Comparison of ENCODE assay signal across 29 cellular contexts in genomic region chr2:51829477-51829876, GRCh38.
"Had no signal": no experiment of that assay in that cellular context is flagged by ENCODE, and none has a peak within 500 bp of the region (broad histone marks: within the 10 kb centered on the region; RNA-seq: fewer than 3 reads in every experiment).

No MANE protein-coding gene starts in this region.

- H3K27ac ChIP-seq: colonic mucosa, coronary artery, dorsolateral prefrontal cortex, epithelial cell of prostate, esophagus muscularis mucosa, esophagus squamous epithelium, foreskin keratinocyte, gastrocnemius medialis, gastroesophageal sphincter, heart left ventricle, heart right ventricle had no signal

- H3K36me3 ChIP-seq: colonic mucosa, esophagus muscularis mucosa, esophagus squamous epithelium, gastrocnemius medialis, gastroesophageal sphincter, heart left ventricle, heart right ventricle had no signal

- H3K4me1 ChIP-seq: colonic mucosa, esophagus muscularis mucosa, esophagus squamous epithelium, foreskin keratinocyte, gastrocnemius medialis, gastroesophageal sphincter, heart left ventricle, heart right ventricle had no signal

- H3K9me3 Mint-ChIP-seq: dendritic cell treated with granulocyte-macrophage colony-stimulating factor and Interleukin-4, amounts not matched to agents 40 ng/mL and 50 ng/mL, for 4 days; endodermal cell had no signal

- FAIRE-seq: colon, endometrium, endothelial cell of umbilical vein, frontal cortex had no signal

- H3K4me3 ChIP-seq: colonic mucosa, coronary artery, dorsolateral prefrontal cortex, esophagus muscularis mucosa, esophagus squamous epithelium, gastrocnemius medialis, gastroesophageal sphincter, heart left ventricle, heart right ventricle had no signal

- H3K27me3 ChIP-seq: colonic mucosa, dorsolateral prefrontal cortex, esophagus muscularis mucosa, esophagus squamous epithelium, foreskin keratinocyte, gastrocnemius medialis, gastroesophageal sphincter, heart left ventricle, heart right ventricle had no signal

- H3K27ac Mint-ChIP-seq: dendritic cell treated with granulocyte-macrophage colony-stimulating factor and Interleukin-4, amounts not matched to agents 40 ng/mL and 50 ng/mL, for 4 days; effector memory CD8-positive, alpha-beta T cell; endodermal cell had no signal

- H3K4me3 Mint-ChIP-seq: dendritic cell treated with granulocyte-macrophage colony-stimulating factor and Interleukin-4, amounts not matched to agents 40 ng/mL and 50 ng/mL, for 4 days; effector memory CD8-positive, alpha-beta T cell; endodermal cell had no signal

- H3K9me3 ChIP-seq: colonic mucosa, esophagus muscularis mucosa, esophagus squamous epithelium, gastrocnemius medialis, gastroesophageal sphincter, heart left ventricle, heart right ventricle had no signal

- ATAC-seq: effector memory CD8-positive, alpha-beta T cell; esophagus mucosa; foreskin keratinocyte; gastrocnemius medialis; gastroesophageal sphincter; heart left ventricle; heart right ventricle had no signal

- H3K27me3 Mint-ChIP-seq: dendritic cell treated with granulocyte-macrophage colony-stimulating factor and Interleukin-4, amounts not matched to agents 40 ng/mL and 50 ng/mL, for 4 days; effector memory CD8-positive, alpha-beta T cell had no signal

- DNase-seq: colonic mucosa; cortex of kidney; dermis blood vessel endothelial cell; dorsolateral prefrontal cortex; effector CD4-positive, alpha-beta T cell; effector CD8-positive, alpha-beta T cell; effector memory CD4-positive, alpha-beta T cell; effector memory CD8-positive, alpha-beta T cell; endodermal cell; erythroblast; esophagus squamous epithelium; foreskin fibroblast; foreskin keratinocyte; foreskin melanocyte; gastrocnemius medialis; glutamatergic neuron; head of caudate nucleus; heart left ventricle; heart right ventricle had no signal
